Comparison of ENCODE assay signal across 14 cellular contexts in the genomic region with DNA sequence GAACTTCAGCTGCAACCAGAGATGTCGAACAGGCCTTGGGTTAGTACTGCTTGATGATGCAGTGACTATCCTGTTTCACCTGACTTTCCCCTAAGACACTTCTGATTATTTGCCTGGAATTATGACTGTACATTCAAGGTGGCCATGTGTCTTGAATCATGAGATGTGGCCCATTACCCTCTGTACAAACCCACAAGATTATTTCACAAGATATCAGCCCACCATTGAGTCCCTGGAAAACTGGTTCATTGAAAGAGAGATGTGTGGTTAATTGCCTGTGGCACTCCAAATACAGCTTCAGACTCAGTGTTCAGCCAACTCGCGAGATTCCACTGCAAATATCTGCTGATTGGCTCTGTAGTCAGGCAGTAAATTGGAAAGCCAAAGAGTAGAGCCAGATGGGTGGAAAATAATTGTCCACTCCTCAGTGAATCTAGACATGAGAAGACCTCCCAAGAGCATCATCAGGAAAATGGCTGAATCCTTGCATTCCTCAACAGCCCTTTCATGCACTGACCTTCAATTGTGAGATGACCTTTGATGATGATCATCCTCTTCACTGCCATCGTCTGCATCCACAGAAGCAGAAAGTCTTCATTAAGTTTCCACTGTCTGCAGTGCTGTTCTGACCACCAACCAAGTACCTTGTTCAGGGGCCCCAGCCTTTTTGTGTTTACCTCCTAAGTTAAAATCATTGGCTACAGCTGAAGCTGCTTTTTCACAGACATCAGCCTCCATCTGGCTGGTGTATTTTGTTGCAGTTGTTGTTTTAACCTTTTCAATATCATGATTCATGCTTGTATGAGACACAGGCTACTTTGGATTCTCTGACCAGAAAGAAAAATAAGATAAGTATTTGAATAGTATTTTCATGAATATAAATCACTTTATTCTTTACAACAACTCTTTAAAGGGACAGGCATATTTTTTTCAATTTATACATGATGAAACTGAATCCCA.
DNase-seq lines count a peak whose midpoint lies in the region; TF ChIP-seq lines count a peak whose summit lies in the region.
"Had no signal": no experiment of that assay in that cellular context is flagged by ENCODE, and none has a peak within 500 bp of the region (broad histone marks: within the 10 kb centered on the region; RNA-seq: fewer than 3 reads in every experiment).

No MANE protein-coding gene starts in this region.

- no peak for TF ChIP-seq CTCF in fibroblast of pulmonary artery (IDR thresholded peaks at IDR 0.05; ENCODE audit: low read length, missing control alignments)

- POLR2A ChIA-PET in HEK293T (lab: Yijun Ruan, JAX) = no interaction called here

- no peak overlapping the region for H3K4me3 ChIP-seq in fibroblast of pulmonary artery (replicated peaks; ENCODE audit: low read depth, low read length)
- no peak overlapping the region for H3K4me3 ChIP-seq in MG63
- H3K4me3 ChIP-seq: hepatocyte, prostate gland had no signal

- DNase-seq in HCEC 1CT = peak; percentile 79
- DNase-seq in amniotic epithelial cell (ENCODE audit: low read depth) = peak; percentile 7
- DNase-seq in fibroblast of pulmonary artery (ENCODE audit: low read depth) = peak; percentile 53
- peak; percentile 52 for DNase-seq in smooth muscle cell of the brain vasculature (ENCODE audit: low read depth, low spot score)
- DNase-seq in HEK293T (ENCODE audit: extremely low spot score) = no peak
- DNase-seq in NCI-H345 (lab: John Stamatoyannopoulos, UW) = no peak
- no peak for DNase-seq in MG63
- DNase-seq: activated CD4-positive, alpha-beta T cell treated with anti-CD3 and anti-CD28 coated beads, Interleukin-2, amount 10 ng/mL, durations not matched to agents 7 days and 5 days; cerebellar nuclear complex; left cardiac atrium; NCI-H2081; T-helper 2 cell had no signal

- CTCF ChIA-PET in HEK293T (lab: Yijun Ruan, JAX) = interaction anchor here (1.0 kb wide), 1 partner anchor 34 kb away, joined by 3 read pairs; no protein-coding TSS in a partner anchor

- H3K36me3 ChIP-seq in MG63 = no peaks in the 10 kb centered on the region
- H3K36me3 ChIP-seq: prostate gland had no signal

- no peaks in the 10 kb centered on the region for H3K9me3 ChIP-seq in MG63
- H3K9me3 ChIP-seq: prostate gland had no signal

- peaks cover 13% of the 10 kb centered on the region for H3K27me3 ChIP-seq in MG63
- H3K27me3 ChIP-seq: hepatocyte had no signal

TF ChIP-seq in HEK293T, 16 proteins besides CTCF, POLR2A, EP300 and RAD21:
- TF ChIP-seq SP1 (IDR thresholded peaks at IDR 0.05) = no peak
- no peak for TF ChIP-seq TARDBP (IDR thresholded peaks at IDR 0.05)
- no peak for TF ChIP-seq ELF4 (IDR thresholded peaks at IDR 0.05)
- TF ChIP-seq FOXA1 (IDR thresholded peaks at IDR 0.05) = no peak
- TF ChIP-seq BHLHE40 (IDR thresholded peaks at IDR 0.05; ENCODE audit: borderline replicate concordance) = no peak
- TF ChIP-seq L3MBTL2 (conservative IDR thresholded peaks at IDR 0.05) = no peak
- TF ChIP-seq FOXM1 (IDR thresholded peaks at IDR 0.05; ENCODE audit: borderline replicate concordance) = no peak
- TF ChIP-seq ZNF384 (IDR thresholded peaks at IDR 0.05) = no peak
- no peak for TF ChIP-seq NFRKB (IDR thresholded peaks at IDR 0.05)
- TF ChIP-seq CTBP1 (IDR thresholded peaks at IDR 0.05; ENCODE audit: borderline replicate concordance) = no peak
- TF ChIP-seq FOXK2 (IDR thresholded peaks at IDR 0.05) = no peak
- no peak for TF ChIP-seq PKNOX1 (IDR thresholded peaks at IDR 0.05)
- no peak for TF ChIP-seq SUZ12 (IDR thresholded peaks at IDR 0.05)
- no peak for TF ChIP-seq ARNT (IDR thresholded peaks at IDR 0.05)
- no peak for TF ChIP-seq HDGF (IDR thresholded peaks at IDR 0.05; ENCODE audit: borderline replicate concordance)
- no peak for TF ChIP-seq LEF1 (IDR thresholded peaks at IDR 0.05; ENCODE audit: borderline replicate concordance)

Comparison
In these comparisons a context has a peak if more than half of its experiments do, and no peak if none do; other contexts are left out.
1. DNase-seq: peak in HCEC 1CT (single experiment), amniotic epithelial cell (single experiment), fibroblast of pulmonary artery (single experiment) and smooth muscle cell of the brain vasculature (single experiment); none in HEK293T (single experiment), NCI-H345 (single experiment) and MG63 (single experiment).